8 cellular contexts compared by ENCODE assay signal in genomic region chr2:73927344-73927743, GRCh38. TPM values are rescaled to one million over a fixed set of nuclear protein-coding genes. Genes with fewer than 3 reads are reported as not detected.
DNase-seq lines count a peak whose midpoint lies in the region; ATAC-seq and TF ChIP-seq lines count a peak whose summit lies in the region.

No MANE protein-coding gene starts in this region.

- H3K23me2 ChIP-seq in H9 (ENCODE audit: insufficient read length, low read depth, low read length, poor library complexity, severe bottlenecking), result peaks cover 5% of the 10 kb centered on the region

- H3K18ac ChIP-seq in H9 (ENCODE audit: insufficient read length, low read depth, low read length), result no peak overlapping the region

- no peak overlapping the region for H2BK15ac ChIP-seq in H9 (ENCODE audit: low read depth, low read length)

- TF ChIP-seq CTCF in H9 (conservative IDR thresholded peaks at IDR 0.05), result no peak

- H2BK12ac ChIP-seq in H9 (ENCODE audit: insufficient read length, low read depth, low read length), result no peak overlapping the region

- H3K27ac ChIP-seq in H9 (ENCODE audit: insufficient read length, low read depth, low read length) (peak overlapping the region; percentile 30), right cardiac atrium (ENCODE audit: low read length) (peak overlapping the region; percentile 84), skeletal muscle tissue (ENCODE audit: low read depth, low read length) (peak overlapping the region; percentile 85)

- H3K9me3 Mint-ChIP-seq in H9, result no peaks in the 10 kb centered on the region
- H3K9me3 Mint-ChIP-seq in activated CD4-positive, alpha-beta memory T cell treated with anti-CD3 and anti-CD28 coated beads, Interleukin-2, amount 10 ng/mL, durations not matched to agents 7 days and 5 days, result no peaks in the 10 kb centered on the region

- POLR2A ChIA-PET in activated CD4-positive, alpha-beta memory T cell treated with anti-CD3 and anti-CD28 coated beads, Interleukin-2, amount 10 ng/mL, durations not matched to agents 7 days and 5 days (lab: Charles Lee), result interaction anchor here (0.6 to 1.9 kb wide), 24 partner anchors 10 to 693 kb away, joined by 3 to 20 read pairs (median 5); partner anchors contain the start of genes CCT7, MOB1A, MTHFD2 and STAMBP

- peaks cover 0 to 1% (median 0%) of the 10 kb centered on the region in 3 donors for H3K36me3 ChIP-seq in skeletal muscle tissue (ENCODE audit: control insufficient read depth in 3 of 3, insufficient read depth in 3 of 3, low read length in 3 of 3)

- H2AFZ ChIP-seq in H9 (ENCODE audit: low read length), result no peak overlapping the region

- H4K5ac ChIP-seq in H9 (ENCODE audit: insufficient read length, low read depth, low read length), result no peak overlapping the region

- H3K56ac ChIP-seq in H9 (ENCODE audit: insufficient read length, low read depth, low read length), result no peak overlapping the region

- no peaks in the 10 kb centered on the region for H3K4me1 ChIP-seq in H9 (ENCODE audit: insufficient read depth, low read length)
- peaks cover 8% of the 10 kb centered on the region for H3K4me1 ChIP-seq in right cardiac atrium (ENCODE audit: control insufficient read depth, insufficient read depth, low read length)
- peaks cover 9 to 17% (median 15%) of the 10 kb centered on the region in 3 donors for H3K4me1 ChIP-seq in skeletal muscle tissue (ENCODE audit: control insufficient read depth in 3 of 3, insufficient read depth in 3 of 3, low read length in 3 of 3)

- H2BK5ac ChIP-seq in H9 (ENCODE audit: insufficient read length, low read length), result peak overlapping the region; percentile 84

- H3K23ac ChIP-seq in H9 (ENCODE audit: insufficient read length, low read depth, low read length), result no peak overlapping the region

- peak overlapping the region; percentile 73 for H3K4me3 ChIP-seq in right cardiac atrium (ENCODE audit: low read length)
- H3K4me3 ChIP-seq in skeletal muscle tissue (ENCODE audit: low read length in 3 of 3), result peak overlapping the region; percentile 72 to 95 (median 86)

- no peak overlapping the region for H2AK5ac ChIP-seq in H9 (ENCODE audit: insufficient read length, low read length)

- DNase-seq in H9 (no peak), right cardiac atrium (no peak), NCI-H1048 (lab: John Stamatoyannopoulos, UW) (no peak), SW480 (ENCODE audit: low spot score) (no peak)
- DNase-seq in activated CD4-positive, alpha-beta memory T cell treated with anti-CD3 and anti-CD28 coated beads, Interleukin-2, amount 10 ng/mL, durations not matched to agents 7 days and 5 days, result no peak
- DNase-seq in stimulated activated CD4-positive, alpha-beta T cell treated with anti-CD3 and anti-CD28 coated beads, Interleukin-2, amount 100 ng/mL, for 24 hours, result no peak

- H3K79me2 ChIP-seq in H9 (ENCODE audit: insufficient read depth, low read length), result peaks cover 31% of the 10 kb centered on the region; the same call in 1 of the 2 replicates

- H3K9ac ChIP-seq in H9 (ENCODE audit: extremely low read depth, insufficient read length, low read length), result peak overlapping the region; percentile 95
- H3K9ac ChIP-seq in skeletal muscle tissue (ENCODE audit: low read depth in 1 of 3, low read length in 3 of 3), result peak overlapping the region; percentile 79 to 96 (median 92)

- H4K91ac ChIP-seq in H9 (ENCODE audit: insufficient read length, low read depth, low read length), result no peak overlapping the region

- H3K27me3 ChIP-seq in H9 (ENCODE audit: insufficient read depth, low read length), result no peaks in the 10 kb centered on the region
- H3K27me3 ChIP-seq in right cardiac atrium (ENCODE audit: control insufficient read depth, insufficient read depth), result no peaks in the 10 kb centered on the region
- no peaks in the 10 kb centered on the region for H3K27me3 ChIP-seq in skeletal muscle tissue (ENCODE audit: control insufficient read depth in 3 of 3, insufficient read depth in 3 of 3, low read length in 3 of 3)

- H3K27ac Mint-ChIP-seq in H9, result peak overlapping the region; percentile 73 to 98 (median 88); a peak in 6 of 7 replicates
- peak overlapping the region; percentile 92 for H3K27ac Mint-ChIP-seq in activated CD4-positive, alpha-beta memory T cell treated with anti-CD3 and anti-CD28 coated beads, Interleukin-2, amount 10 ng/mL, durations not matched to agents 7 days and 5 days

- H4K20me1 ChIP-seq in H9 (ENCODE audit: control insufficient read depth, insufficient read depth, insufficient read length), result no peaks in the 10 kb centered on the region

- peak overlapping the region; percentile 58; the same call in 1 of the 2 replicates for H3K4ac ChIP-seq in H9 (ENCODE audit: low read depth, low read length)

- H3K14ac ChIP-seq in H9 (ENCODE audit: insufficient read depth, low read length), result peak overlapping the region; percentile 97; the same call in 1 of the 2 replicates

- intact Hi-C loops in right cardiac atrium (cut with DNase I), result loop anchor here in 2 of 4 donors (10.0 kb wide), 2 partner anchors 57 to 103 kb away; partner anchors contain the start of genes STAMBP (in 1 of the 2) and TET3 (in 1 of the 2)

- H3K9me3 ChIP-seq in H9 (ENCODE audit: control insufficient read depth, low read depth, low read length) (no peaks in the 10 kb centered on the region), right cardiac atrium (ENCODE audit: control insufficient read depth, low read length) (no peaks in the 10 kb centered on the region), skeletal muscle tissue (ENCODE audit: control insufficient read depth in 3 of 3, low read length in 3 of 3) (no peaks in the 10 kb centered on the region)

- peaks cover 0 to 16% (median 8%) of the 10 kb centered on the region in 3 experiments; a peak in 5 of 7 replicates for H3K36me3 Mint-ChIP-seq in H9 (ENCODE audit: insufficient read depth in 1 of 3, low read depth in 3 of 3)
- peaks cover 33% of the 10 kb centered on the region for H3K36me3 Mint-ChIP-seq in activated CD4-positive, alpha-beta memory T cell treated with anti-CD3 and anti-CD28 coated beads, Interleukin-2, amount 10 ng/mL, durations not matched to agents 7 days and 5 days (ENCODE audit: low read depth)

- no peak overlapping the region for H2BK20ac ChIP-seq in H9 (ENCODE audit: low read depth, low read length, poor library complexity, severe bottlenecking)

- peak overlapping the region; percentile 69 for H3K4me2 ChIP-seq in H9 (ENCODE audit: insufficient read depth, insufficient read length, low read length)

- peaks cover 8% of the 10 kb centered on the region for H3K27me3 Mint-ChIP-seq in H9 (ENCODE audit: low read depth)
- H3K27me3 Mint-ChIP-seq in activated CD4-positive, alpha-beta memory T cell treated with anti-CD3 and anti-CD28 coated beads, Interleukin-2, amount 10 ng/mL, durations not matched to agents 7 days and 5 days, result peaks cover 2% of the 10 kb centered on the region

- H3K4me3 Mint-ChIP-seq in H9, result peak overlapping the region; percentile 93 to 94
- peak overlapping the region; percentile 88 for H3K4me3 Mint-ChIP-seq in activated CD4-positive, alpha-beta memory T cell treated with anti-CD3 and anti-CD28 coated beads, Interleukin-2, amount 10 ng/mL, durations not matched to agents 7 days and 5 days

- H2BK120ac ChIP-seq in H9 (ENCODE audit: low read depth, low read length, poor library complexity, severe bottlenecking), result no peak overlapping the region

- no peak for ATAC-seq in right cardiac atrium
- no peak for ATAC-seq in HG03135 (IDR thresholded peaks at IDR 0.05; ENCODE audit: unreplicated experiment)

- H3K4me1 Mint-ChIP-seq in H9, result peaks cover 21 to 23% of the 10 kb centered on the region in 2 experiments
- peaks cover 63% of the 10 kb centered on the region for H3K4me1 Mint-ChIP-seq in activated CD4-positive, alpha-beta memory T cell treated with anti-CD3 and anti-CD28 coated beads, Interleukin-2, amount 10 ng/mL, durations not matched to agents 7 days and 5 days

- no CpG with 5 or more reads among the region's 6 CpGs for WGBS in H9 (ENCODE audit: extremely low coverage, insufficient read length, low lambda C conversion rate)
- WGBS in right cardiac atrium, result 14% methylated on average over 6 of the region's 6 CpGs

- CTCF ChIA-PET in activated CD4-positive, alpha-beta memory T cell treated with anti-CD3 and anti-CD28 coated beads, Interleukin-2, amount 10 ng/mL, durations not matched to agents 7 days and 5 days (lab: Charles Lee), result interaction anchor here (1.0 to 1.2 kb wide), 2 partner anchors 19 to 59 kb away, joined by 3 to 6 read pairs; no protein-coding TSS in a partner anchor

- no peak overlapping the region for H4K8ac ChIP-seq in H9 (replicated peaks; ENCODE audit: insufficient read length, low read depth, low read length)

- H3K79me1 ChIP-seq in H9 (ENCODE audit: insufficient read depth, low read depth, low read length, poor library complexity, severe bottlenecking), result peaks cover 16% of the 10 kb centered on the region

- no peak overlapping the region for H3T11ph ChIP-seq in H9 (ENCODE audit: low read length)

RNA-seq across cellular contexts. Expression of gene DGUOK, which starts 0.7 kb away (rescaled TPM):
- total RNA-seq in H9 (2021) (95.0 and 98.5 TPM in 2 replicates), right cardiac atrium (10 to 100 TPM; 20.2 to 29.0 (median 26.7) TPM), skeletal muscle tissue (32.4 TPM)
- 10 to 100 TPM; 75.6 to 76.3 TPM for total RNA-seq in activated CD4-positive, alpha-beta memory T cell treated with anti-CD3 and anti-CD28 coated beads, Interleukin-2, amount 10 ng/mL, durations not matched to agents 7 days and 5 days
- 47.4 TPM for polyA plus RNA-seq in right cardiac atrium

RNA-seq across cellular contexts. Expression of gene ACTG2, which starts 34.5 kb away (rescaled TPM):
- total RNA-seq in H9 (2021) (1.4 and 1.5 TPM in 2 replicates), right cardiac atrium (10 to 100 TPM in 1 of 4 donors, 1 to 10 TPM in 3; 1.4 to 26.4 (median 5.2) TPM), skeletal muscle tissue (1.6 TPM)
- total RNA-seq in activated CD4-positive, alpha-beta memory T cell treated with anti-CD3 and anti-CD28 coated beads, Interleukin-2, amount 10 ng/mL, durations not matched to agents 7 days and 5 days, result not detected
- polyA plus RNA-seq in right cardiac atrium, result 33.6 TPM

RNA-seq across cellular contexts. Expression of gene TET3, which starts 57.4 kb away (rescaled TPM):
- total RNA-seq in H9 (2021), result 21.8 and 24.7 TPM in 2 replicates
- total RNA-seq in activated CD4-positive, alpha-beta memory T cell treated with anti-CD3 and anti-CD28 coated beads, Interleukin-2, amount 10 ng/mL, durations not matched to agents 7 days and 5 days, result 10 to 100 TPM; 10.1 to 10.7 TPM
- total RNA-seq in right cardiac atrium, result 1 to 10 TPM; 2.5 to 3.3 (median 2.9) TPM
- 1.1 TPM for polyA plus RNA-seq in right cardiac atrium
- total RNA-seq in skeletal muscle tissue, result 6.8 TPM

Comparison
In these comparisons a context has a peak if more than half of its experiments do, and no peak if none do; other contexts are left out.
1. H3K27ac ChIP-seq: peak in every context shown above with its lines; median percentile 85 in skeletal muscle tissue; 84 in right cardiac atrium; 30 in H9.